Comparison of ENCODE assay signal across 21 cellular contexts in genomic region chr11:76336597-76336996, GRCh38.
"Had no signal": no experiment of that assay in that cellular context is flagged by ENCODE, and none has a peak within 500 bp of the region (broad histone marks: within the 10 kb centered on the region; RNA-seq: fewer than 3 reads in every experiment).

No MANE protein-coding gene starts in this region.

- H3K4me3 Mint-ChIP-seq: activated naive CD8-positive, alpha-beta T cell; activated T-helper 1 cell treated with anti-CD3 and anti-CD28 coated beads, Interleukin-12 subunit alpha, Interleukin-12 subunit beta, Interleukin-2, Interleukin-4 antibody, amounts not matched to agents 30 ng/mL and 10 ng/mL and 1 ng/mL, durations not matched to agents 14 hours and 24 hours and 36 hours; nephron progenitor cell; T-cell had no signal

- H3K4me1 ChIP-seq: foreskin keratinocyte had no signal

- DNase-seq: activated CD4-positive, alpha-beta T cell treated with anti-CD3 and anti-CD28 coated beads for 1 hour; activated gamma-delta T cell treated with Interleukin-2 at 50 U/mL for 16 hours; amygdala; dermis blood vessel endothelial cell; effector memory CD4-positive, alpha-beta T cell; foreskin keratinocyte; hypothalamus; left lung; mammary epithelial cell; nephron progenitor cell; occipital lobe; retina; spleen; stimulated activated CD4-positive, alpha-beta T cell treated with anti-CD3 and anti-CD28 coated beads, Interleukin-4, amount 100 ng/mL, for 4 hours; stimulated activated naive CD4-positive, alpha-beta T cell; T-cell had no signal

- H3K27ac ChIP-seq: cardiac muscle cell, foreskin keratinocyte, VCaP had no signal

- H3K27ac Mint-ChIP-seq: activated naive CD8-positive, alpha-beta T cell; activated T-helper 1 cell treated with anti-CD3 and anti-CD28 coated beads, Interleukin-12 subunit alpha, Interleukin-12 subunit beta, Interleukin-2, Interleukin-4 antibody, amounts not matched to agents 30 ng/mL and 10 ng/mL and 1 ng/mL, durations not matched to agents 14 hours and 24 hours and 36 hours; nephron progenitor cell; T-cell had no signal

- H3K36me3 ChIP-seq: cardiac muscle cell, left lung, spleen had no signal

- H3K27me3 ChIP-seq: cardiac muscle cell, foreskin keratinocyte, left lung, spleen had no signal

- FAIRE-seq: keratinocyte had no signal

- H3K4me3 ChIP-seq: cardiac muscle cell, left lung, spleen had no signal

- H3K36me3 Mint-ChIP-seq: activated naive CD8-positive, alpha-beta T cell; T-cell had no signal

- ATAC-seq: foreskin keratinocyte, T-cell had no signal

- H3K27me3 Mint-ChIP-seq: T-cell had no signal
